Comparison of ENCODE assay signal across 9 cellular contexts in the genomic region with DNA sequence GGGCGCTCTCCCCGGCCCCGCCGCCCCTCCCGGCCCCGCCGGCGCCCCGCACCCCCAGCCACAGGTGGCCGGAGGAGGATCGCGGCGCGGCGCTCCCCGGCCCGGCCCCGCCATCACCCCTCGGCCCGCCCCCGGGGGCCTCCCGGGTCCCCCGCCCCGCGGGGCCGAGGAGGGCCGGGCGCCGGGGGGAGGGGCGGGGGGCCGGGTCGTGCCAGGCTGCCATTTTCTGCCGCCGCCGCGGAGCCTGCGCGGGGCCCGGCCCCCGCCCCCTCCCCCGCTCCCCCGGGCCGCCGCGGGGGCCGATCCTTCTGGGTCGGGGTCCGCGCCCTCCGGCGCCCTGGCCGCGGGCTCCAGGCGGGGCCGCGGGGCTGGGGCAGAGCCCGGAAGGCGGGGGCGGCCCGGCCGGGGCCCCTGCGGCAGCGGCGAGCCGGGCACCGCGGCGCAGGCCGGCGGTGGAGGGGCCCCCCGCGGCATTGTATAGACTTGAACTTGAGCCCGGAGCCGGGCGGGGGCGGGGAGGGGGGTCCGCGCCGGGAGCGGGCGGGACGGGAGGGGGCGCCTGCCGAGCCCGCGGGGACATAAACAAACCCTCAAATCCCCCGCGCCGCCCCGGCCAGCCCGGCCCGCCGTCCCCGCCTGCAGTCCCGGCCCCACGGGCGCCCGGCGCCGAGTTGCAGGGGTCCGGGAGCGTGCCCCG. TPM values are rescaled to one million over a fixed set of nuclear protein-coding genes. Genes with fewer than 3 reads are reported as not detected.
A peak's percentile ranks its signal among the peaks of the same experiment; 100 is the strongest.
DNase-seq lines count a peak whose midpoint lies in the region; ATAC-seq, FAIRE-seq and TF ChIP-seq lines count a peak whose summit lies in the region.
"Had no signal": no experiment of that assay in that cellular context is flagged by ENCODE, and none has a peak within 500 bp of the region (broad histone marks: within the 10 kb centered on the region; RNA-seq: fewer than 3 reads in every experiment).

No MANE protein-coding gene starts in this region.

- FAIRE-seq in GM12892 (lab: Jason Lieb, UNC): no peak

- peaks cover 5% of the 10 kb centered on the region for H3K27me3 Mint-ChIP-seq in glutamatergic neuron (ENCODE audit: unreplicated experiment)

- TF ChIP-seq CTCF in AG09309 (IDR thresholded peaks at IDR 0.05; ENCODE audit: control insufficient read depth, insufficient read depth, low read depth, low read length, missing control alignments) (no peak), VCaP (conservative IDR thresholded peaks at IDR 0.05) (no peak), glutamatergic neuron (IDR thresholded peaks at IDR 0.05; ENCODE audit: partially characterized antibody, unreplicated experiment) (no peak)

- H3K27ac ChIP-seq in VCaP: peak overlapping the region; percentile 89
- H3K27ac ChIP-seq: KMS-11 had no signal

- no peak for TF ChIP-seq POLR2A in GM12892 (IDR thresholded peaks at IDR 0.05; ENCODE audit: low read depth, low read length)

- peak; percentile 32 for ATAC-seq in HG02970 (IDR thresholded peaks at IDR 0.05; ENCODE audit: low FRiP score, unreplicated experiment)
- peak; percentile 17 for ATAC-seq in stimulated activated effector memory CD8-positive, alpha-beta T cell treated with anti-CD3 and anti-CD28 coated beads, Interleukin-12 subunit alpha, Interleukin-12 subunit beta, amount 100 ng/mL, for 72 hours
- ATAC-seq in GM21786 (IDR thresholded peaks at IDR 0.05; ENCODE audit: unreplicated experiment): no peak

- H3K27ac Mint-ChIP-seq in glutamatergic neuron (ENCODE audit: unreplicated experiment): no peak overlapping the region
- no peak overlapping the region for H3K27ac Mint-ChIP-seq in stimulated activated effector memory CD8-positive, alpha-beta T cell treated with anti-CD3 and anti-CD28 coated beads, Interleukin-12 subunit alpha, Interleukin-12 subunit beta, amount 100 ng/mL, for 72 hours

- no peak overlapping the region for H3K4me3 Mint-ChIP-seq in glutamatergic neuron (ENCODE audit: unreplicated experiment)
- peak overlapping the region; percentile 75 for H3K4me3 Mint-ChIP-seq in stimulated activated effector memory CD8-positive, alpha-beta T cell treated with anti-CD3 and anti-CD28 coated beads, Interleukin-12 subunit alpha, Interleukin-12 subunit beta, amount 100 ng/mL, for 72 hours

- peak overlapping the region; percentile 56 for H3K4me3 ChIP-seq in AG09309 (ENCODE audit: control insufficient read depth, low read depth, low read length)

- H3K4me1 Mint-ChIP-seq in glutamatergic neuron (ENCODE audit: low read depth, unreplicated experiment): peaks cover 8% of the 10 kb centered on the region
- H3K4me1 Mint-ChIP-seq in stimulated activated effector memory CD8-positive, alpha-beta T cell treated with anti-CD3 and anti-CD28 coated beads, Interleukin-12 subunit alpha, Interleukin-12 subunit beta, amount 100 ng/mL, for 72 hours: peaks cover 37% of the 10 kb centered on the region

- H3K36me3 Mint-ChIP-seq in glutamatergic neuron (ENCODE audit: unreplicated experiment): no peaks in the 10 kb centered on the region
- peaks cover 15% of the 10 kb centered on the region for H3K36me3 Mint-ChIP-seq in stimulated activated effector memory CD8-positive, alpha-beta T cell treated with anti-CD3 and anti-CD28 coated beads, Interleukin-12 subunit alpha, Interleukin-12 subunit beta, amount 100 ng/mL, for 72 hours

- no peak for DNase-seq in AG09309 (ENCODE audit: low read depth)
- peak; percentile 81 for DNase-seq in GM12892 (ENCODE audit: insufficient read length)
- peak; percentile 52 for DNase-seq in glutamatergic neuron
- DNase-seq in stimulated activated effector memory CD8-positive, alpha-beta T cell treated with anti-CD3 and anti-CD28 coated beads, Interleukin-12 subunit alpha, Interleukin-12 subunit beta, amount 100 ng/mL, for 72 hours (ENCODE audit: low spot score in 2 of 2): no peak
- no peak for DNase-seq in NK-92 treated with Interleukin-12 subunit alpha and Interleukin-12 subunit beta, amount 100 ng/mL, for 24 hours (lab: John Stamatoyannopoulos, UW)

- H3K9me3 Mint-ChIP-seq in glutamatergic neuron (ENCODE audit: unreplicated experiment): peaks cover 4% of the 10 kb centered on the region
- no peaks in the 10 kb centered on the region for H3K9me3 Mint-ChIP-seq in stimulated activated effector memory CD8-positive, alpha-beta T cell treated with anti-CD3 and anti-CD28 coated beads, Interleukin-12 subunit alpha, Interleukin-12 subunit beta, amount 100 ng/mL, for 72 hours

RNA-seq across cellular contexts. Expression of gene DNMT3A, which starts 0.5 kb away (rescaled TPM):
- polyA plus RNA-seq in GM12892 (2012; ENCODE audit: missing spikeins): 16.1 TPM
- total RNA-seq in glutamatergic neuron (ENCODE audit: unreplicated experiment): 175 TPM

Comparison
In these comparisons a context has a peak if more than half of its experiments do, and no peak if none do; other contexts are left out.
1. DNase-seq: peak in GM12892 (single experiment) and glutamatergic neuron (single experiment); none in AG09309 (single experiment), stimulated activated effector memory CD8-positive, alpha-beta T cell treated with anti-CD3 and anti-CD28 coated beads, Interleukin-12 subunit alpha, Interleukin-12 subunit beta, amount 100 ng/mL, for 72 hours (0 of 2) and NK-92 treated with Interleukin-12 subunit alpha and Interleukin-12 subunit beta, amount 100 ng/mL, for 24 hours (single experiment).